15 cellular contexts compared by ENCODE assay signal in genomic region chrX:154348646-154349358, GRCh38. TPM values are rescaled to one million over a fixed set of nuclear protein-coding genes. Genes with fewer than 3 reads are reported as not detected.
DNase-seq lines count a peak whose midpoint lies in the region; ATAC-seq, FAIRE-seq and TF ChIP-seq lines count a peak whose summit lies in the region.
"Had no signal": no experiment of that assay in that cellular context is flagged by ENCODE, and none has a peak within 500 bp of the region (broad histone marks: within the 10 kb centered on the region; RNA-seq: fewer than 3 reads in every experiment).

No MANE protein-coding gene starts in this region.

- in situ Hi-C loops in K562 (cut with MboI) = no loop called here

- no peak for ATAC-seq in K562
- no peak for ATAC-seq in naive B cell (ENCODE audit: low read depth in 2 of 2)
- no peak for ATAC-seq in body of pancreas
- no peak for ATAC-seq in HG03280 (IDR thresholded peaks at IDR 0.05; ENCODE audit: unreplicated experiment)

- no peaks in the 10 kb centered on the region for H3K27me3 ChIP-seq in K562 (ENCODE audit: control insufficient read depth in 2 of 2, insufficient read depth in 2 of 2, low read length in 2 of 2)
- H3K27me3 ChIP-seq in stomach = no peaks in the 10 kb centered on the region
- no peaks in the 10 kb centered on the region for H3K27me3 ChIP-seq in body of pancreas

- H3K9me3 ChIP-seq in K562 (replicated peaks; ENCODE audit: control insufficient read depth, insufficient read depth, low read depth, low read length) (no peaks in the 10 kb centered on the region), stomach (no peaks in the 10 kb centered on the region), body of pancreas (no peaks in the 10 kb centered on the region)

- peaks cover 57% of the 10 kb centered on the region; the same call in 2 of the 3 replicates for H3K36me3 ChIP-seq in K562 (ENCODE audit: control insufficient read depth, insufficient read depth, low read length)
- H3K36me3 ChIP-seq in stomach = peaks cover 13 to 58% (median 56%) of the 10 kb centered on the region in 4 donors
- peaks cover 0 to under 1% of the 10 kb centered on the region in 2 donors for H3K36me3 ChIP-seq in body of pancreas (replicated peaks in 1 of 2; ENCODE audit: insufficient read depth in 1 of 2, low read depth in 2 of 2)

- H3K27ac ChIP-seq in K562 (ENCODE audit: extremely low read depth, low read depth, low read length) (no peak overlapping the region), stomach (peak overlapping the region in 1 of 5 donors; percentile 26), body of pancreas (no peak overlapping the region)

- no peak overlapping the region for H3K4me2 ChIP-seq in K562 (ENCODE audit: insufficient read depth, low read length)

- peak; percentile 9; the same call in 1 of the 2 replicates for TF ChIP-seq POLR2A in K562 (conservative IDR thresholded peaks at IDR 0.05)
- TF ChIP-seq POLR2A in stomach (IDR thresholded peaks at IDR 0.05) = no peak
- no peak for TF ChIP-seq POLR2A in body of pancreas (IDR thresholded peaks at IDR 0.05)

- no peaks in the 10 kb centered on the region for H3K9me1 ChIP-seq in K562 (ENCODE audit: control insufficient read depth, insufficient read depth, low read length)

- H3K9me3 Mint-ChIP-seq in CD14-positive monocyte = no peaks in the 10 kb centered on the region
- H3K9me3 Mint-ChIP-seq in naive B cell = no peaks in the 10 kb centered on the region

- CTCF ChIA-PET in K562 (lab: Yijun Ruan, JAX; ENCODE audit: low intra/inter-chr PET ratio) = no interaction called here

- POLR2A ChIA-PET in K562 (lab: Yijun Ruan, JAX) = interaction anchor here (0.5 to 1.4 kb wide), 9 partner anchors 9 to 678 kb away, joined by 3 to 5 read pairs (median 3); partner anchors contain the start of genes FUNDC2 and RPL10

- FAIRE-seq in G401.6 (lab: Jason Lieb, UNC) (peak; percentile 79), K562 (lab: Jason Lieb, UNC) (no peak)
- FAIRE-seq: astrocyte, GM18507 had no signal

- no peaks in the 10 kb centered on the region for H3K79me2 ChIP-seq in K562 (ENCODE audit: control insufficient read depth, insufficient read depth, low read length)

- H2AFZ ChIP-seq in K562 (ENCODE audit: low read depth, low read length) = no peak overlapping the region

- H3K27me3 Mint-ChIP-seq in CD14-positive monocyte (ENCODE audit: low read depth in 3 of 3) (peaks cover 0 to 2% (median 0%) of the 10 kb centered on the region in 3 donors), naive B cell (no peaks in the 10 kb centered on the region)

- 81% methylated on average over 5 of the region's 24 CpGs for whole genome bisulfite sequencing in K562 (ENCODE audit: insufficient coverage, low coverage, missing lambda C conversion rate)
- 76 to 94% (median 90%) methylated on average over 8 to 24 of the region's 24 CpGs for WGBS in stomach, 5 donors
- 93 to 97% methylated on average over 7 to 10 of the region's 24 CpGs for WGBS in body of pancreas, 2 donors

- no peak for TF ChIP-seq RAD21 in K562 (CRISPR knock-in tag; conservative IDR thresholded peaks at IDR 0.05 in 1 of 2, IDR thresholded peaks at IDR 0.05 in 1 of 2)

- DNase-seq in CD14-positive monocyte (ENCODE audit: low spot score) (peak; percentile 40), K562 (ENCODE audit: extremely low read depth in 1 of 4, low spot score in 3 of 4) (no peak), naive B cell (no peak), NCI-H524 treated with DMSO at 0.1 percent for 48 hours (lab: John Stamatoyannopoulos, UW) (no peak), stomach (no peak), body of pancreas (no peak)
- DNase-seq: NCI-H1105, NCI-H69 had no signal

- TSS peak; percentile 63 for BruUV-seq in K562 (replicated peaks; lab: Mats Ljungman, UMichigan)

- intact Hi-C loops in CD14-positive monocyte (cut with micrococcal nuclease) (no loop called here), K562 (cut with micrococcal nuclease) (no loop called here), stomach (cut with DNase I; ENCODE audit: low total_unique reads) (no loop called here), body of pancreas (cut with DNase I) (no loop called here)

- H3K4me3 ChIP-seq in K562 (no peak overlapping the region), stomach (no peak overlapping the region), body of pancreas (no peak overlapping the region)
- H3K4me3 ChIP-seq: skin epidermis had no signal

- H3K4me1 Mint-ChIP-seq in CD14-positive monocyte = peaks cover 21% of the 10 kb centered on the region
- peaks cover 16 to 31% (median 22%) of the 10 kb centered on the region in 3 donors for H3K4me1 Mint-ChIP-seq in naive B cell

- H4K20me1 ChIP-seq in K562 (replicated peaks; ENCODE audit: control insufficient read depth, insufficient read depth, low read length) = peaks cover 13% of the 10 kb centered on the region

- H3K36me3 Mint-ChIP-seq in CD14-positive monocyte = peaks cover 35 to 50% of the 10 kb centered on the region in 2 donors
- H3K36me3 Mint-ChIP-seq in naive B cell = no peaks in the 10 kb centered on the region

- no peak overlapping the region for H3K4me3 Mint-ChIP-seq in CD14-positive monocyte
- H3K4me3 Mint-ChIP-seq in naive B cell = no peak overlapping the region

- TF ChIP-seq EP300 in K562 (IDR thresholded peaks at IDR 0.05; ENCODE audit: low read length) (no peak), stomach (IDR thresholded peaks at IDR 0.05) (no peak)

- H3K9ac ChIP-seq in K562 (ENCODE audit: insufficient read depth in 1 of 2, low read depth in 2 of 2, low read length in 2 of 2) = no peak overlapping the region

- TF ChIP-seq CTCF in CD14-positive monocyte (IDR thresholded peaks at IDR 0.05) = no peak
- TF ChIP-seq CTCF in K562 (IDR thresholded peaks at IDR 0.05 in 2 of 3, conservative IDR thresholded peaks at IDR 0.05 in 1 of 3; ENCODE audit: insufficient read depth in 2 of 3, low read depth in 1 of 3, low read length in 3 of 3) = no peak
- TF ChIP-seq CTCF in stomach (IDR thresholded peaks at IDR 0.05) = no peak
- no peak for TF ChIP-seq CTCF in body of pancreas (IDR thresholded peaks at IDR 0.05)

- peak overlapping the region in 5 of 7 donors; percentile 64 to 95 (median 90) for H3K27ac Mint-ChIP-seq in CD14-positive monocyte
- peak overlapping the region in 4 of 6 donors; percentile 36 to 69 (median 52) for H3K27ac Mint-ChIP-seq in naive B cell

- peaks cover 3 to 50% of the 10 kb centered on the region in 2 experiments; a peak in 3 of 5 replicates for H3K4me1 ChIP-seq in K562 (replicated peaks in 1 of 2; ENCODE audit: control insufficient read depth in 2 of 2, insufficient read depth in 2 of 2, low read length in 2 of 2)
- peaks cover 0 to 18% (median 5%) of the 10 kb centered on the region in 4 donors for H3K4me1 ChIP-seq in stomach
- H3K4me1 ChIP-seq in body of pancreas = no peaks in the 10 kb centered on the region

RNA-seq across cellular contexts. Expression of gene FLNA, which starts 25.6 kb away (rescaled TPM):
- polyA plus RNA-seq in CD14-positive monocyte (100 to 1,000 TPM; 111 to 219 TPM), K562 (2011; rRNA removed) (86.6 and 165 TPM in 2 replicates), K562 (2014; fragmentation: Illumina TruSeq; extraction: Trizol) (329 and 438 TPM in 2 replicates), K562 (2014; fragmentation: Nextera tagmentation; extraction: Ambion mirVana) (1 to 10 TPM; 6.2 to 6.8 TPM), K562 (2014; rRNA removed) (226 and 245 TPM in 2 replicates), naive B cell (ENCODE audit: low read depth in 6 of 6) (100 to 1,000 TPM in 2 of 6 donors, 10 to 100 TPM in 4; 39.6 to 269 (median 78.3) TPM), stomach (1,000 to 10,000 TPM in 1 of 3 donors, 100 to 1,000 TPM in 1, 10 to 100 TPM in 1; 89.2 to 1,461 (median 171) TPM)
- 432 and 1,364 TPM in 2 replicates for total RNA-seq in K562 (2011; cell fraction: chromatin; rRNA removed; ENCODE audit: low replicate concordance)
- total RNA-seq in K562 (2011; cell fraction: nucleolus; rRNA removed) = 816 and 818 TPM in 2 replicates
- 362 and 459 TPM in 2 replicates for total RNA-seq in K562 (2011; cell fraction: nucleoplasm; rRNA removed)
- total RNA-seq in K562 (2014; rRNA removed) (554 and 803 TPM in 2 replicates), K562 (2014; rRNA removed; fragmentation: Illumina TruSeq; extraction: Trizol) (72.2 and 110 TPM in 2 replicates), K562 (2015; rRNA removed; fragmentation: Illumina TruSeq; extraction: Trizol) (135 and 162 TPM in 2 replicates), K562 (2021) (672 and 735 TPM in 2 replicates), stomach (1,000 to 10,000 TPM in 4 of 5 donors, 100 to 1,000 TPM in 1; 638 to 3,511 (median 2,572) TPM), body of pancreas (100 to 1,000 TPM; 230 to 308 TPM)
- 122 and 183 TPM in 2 replicates for polyA plus RNA-seq in K562 (2011; cell fraction: cytosol; rRNA removed)
- polyA plus RNA-seq in K562 (2011; cell fraction: nucleus; rRNA removed) = 624 and 751 TPM in 2 replicates
- polyA plus RNA-seq in K562 (2012) = 392 and 593 TPM in 2 replicates
- polyA minus RNA-seq in K562 (2011; rRNA and poly(A)+ RNA removed) = 249 and 291 TPM in 2 replicates
- 522 and 767 TPM in 2 replicates for polyA minus RNA-seq in K562 (2011; cell fraction: cytosol; rRNA and poly(A)+ RNA removed)
- 248 and 324 TPM in 2 replicates for polyA minus RNA-seq in K562 (2011; cell fraction: nucleus; rRNA and poly(A)+ RNA removed)

RNA-seq across cellular contexts. Expression of gene EMD, which starts 30.3 kb away (rescaled TPM):
- polyA plus RNA-seq in CD14-positive monocyte (10 to 100 TPM; 14.0 to 17.6 TPM), K562 (2011; rRNA removed) (77.4 and 81.2 TPM in 2 replicates), K562 (2014; fragmentation: Illumina TruSeq; extraction: Trizol) (177 and 206 TPM in 2 replicates), K562 (2014; fragmentation: Nextera tagmentation; extraction: Ambion mirVana) (1 to 10 TPM; 2.3 to 3.1 TPM), K562 (2014; rRNA removed) (86.7 and 110 TPM in 2 replicates), naive B cell (ENCODE audit: low read depth in 6 of 6) (10 to 100 TPM; 25.0 to 29.6 (median 27.2) TPM), stomach (100 to 1,000 TPM in 1 of 3 donors, 10 to 100 TPM in 2; 62.9 to 135 (median 97.8) TPM)
- total RNA-seq in K562 (2011; cell fraction: chromatin; rRNA removed; ENCODE audit: low replicate concordance) = 41.8 and 93.2 TPM in 2 replicates
- 88.9 and 97.4 TPM in 2 replicates for total RNA-seq in K562 (2011; cell fraction: nucleolus; rRNA removed)
- 70.5 and 73.6 TPM in 2 replicates for total RNA-seq in K562 (2011; cell fraction: nucleoplasm; rRNA removed)
- total RNA-seq in K562 (2014; rRNA removed) (32.9 and 36.2 TPM in 2 replicates), K562 (2014; rRNA removed; fragmentation: Illumina TruSeq; extraction: Trizol) (37.5 and 38.3 TPM in 2 replicates), K562 (2015; rRNA removed; fragmentation: Illumina TruSeq; extraction: Trizol) (61.9 and 67.8 TPM in 2 replicates), K562 (2021) (124 and 135 TPM in 2 replicates), stomach (100 to 1,000 TPM in 1 of 5 donors, 10 to 100 TPM in 4; 24.2 to 117 (median 38.5) TPM), body of pancreas (10 to 100 TPM; 23.6 to 28.3 TPM)
- polyA plus RNA-seq in K562 (2011; cell fraction: cytosol; rRNA removed) = 100.0 and 121 TPM in 2 replicates
- polyA plus RNA-seq in K562 (2011; cell fraction: nucleus; rRNA removed) = 238 and 242 TPM in 2 replicates
- polyA plus RNA-seq in K562 (2012) = 125 and 134 TPM in 2 replicates
- polyA minus RNA-seq in K562 (2011; rRNA and poly(A)+ RNA removed) = 24.0 and 43.3 TPM in 2 replicates
- polyA minus RNA-seq in K562 (2011; cell fraction: cytosol; rRNA and poly(A)+ RNA removed) = 51.3 and 57.9 TPM in 2 replicates
- 28.5 and 40.8 TPM in 2 replicates for polyA minus RNA-seq in K562 (2011; cell fraction: nucleus; rRNA and poly(A)+ RNA removed)

RNA-seq across cellular contexts. Expression of gene RPL10, which starts 49.4 kb away (rescaled TPM):
- polyA plus RNA-seq in CD14-positive monocyte (1,000 to 10,000 TPM; 1,536 to 1,724 TPM), K562 (2011; rRNA removed) (5,297 and 6,545 TPM in 2 replicates), K562 (2014; fragmentation: Illumina TruSeq; extraction: Trizol) (6,119 and 7,432 TPM in 2 replicates), K562 (2014; fragmentation: Nextera tagmentation; extraction: Ambion mirVana) (1,000 to 10,000 TPM; 5,014 to 7,600 TPM), K562 (2014; rRNA removed) (6,193 and 7,323 TPM in 2 replicates), naive B cell (ENCODE audit: low read depth in 6 of 6) (1,000 to 10,000 TPM; 3,636 to 5,147 (median 4,635) TPM), stomach (1,000 to 10,000 TPM; 5,802 to 8,616 (median 6,179) TPM)
- total RNA-seq in K562 (2011; cell fraction: chromatin; rRNA removed; ENCODE audit: low replicate concordance) = 652 and 1,355 TPM in 2 replicates
- 1,356 and 1,561 TPM in 2 replicates for total RNA-seq in K562 (2011; cell fraction: nucleolus; rRNA removed)
- total RNA-seq in K562 (2011; cell fraction: nucleoplasm; rRNA removed) = 1,670 and 2,786 TPM in 2 replicates
- total RNA-seq in K562 (2014; rRNA removed) (4,111 and 4,705 TPM in 2 replicates), K562 (2014; rRNA removed; fragmentation: Illumina TruSeq; extraction: Trizol) (3,682 and 4,010 TPM in 2 replicates), K562 (2015; rRNA removed; fragmentation: Illumina TruSeq; extraction: Trizol) (3,735 and 3,774 TPM in 2 replicates), K562 (2021) (4,299 and 4,408 TPM in 2 replicates), stomach (1,000 to 10,000 TPM in 4 of 5 donors, 100 to 1,000 TPM in 1; 783 to 3,421 (median 2,020) TPM), body of pancreas (1,000 to 10,000 TPM; 1,426 to 2,757 TPM)
- polyA plus RNA-seq in K562 (2011; cell fraction: cytosol; rRNA removed) = 7,052 and 10,074 TPM in 2 replicates
- polyA plus RNA-seq in K562 (2011; cell fraction: nucleus; rRNA removed) = 3,562 and 5,028 TPM in 2 replicates
- 5,208 and 8,851 TPM in 2 replicates for polyA plus RNA-seq in K562 (2012)
- 1,451 and 1,523 TPM in 2 replicates for polyA minus RNA-seq in K562 (2011; rRNA and poly(A)+ RNA removed)
- 1,578 and 1,804 TPM in 2 replicates for polyA minus RNA-seq in K562 (2011; cell fraction: cytosol; rRNA and poly(A)+ RNA removed)
- 368 and 622 TPM in 2 replicates for polyA minus RNA-seq in K562 (2011; cell fraction: nucleus; rRNA and poly(A)+ RNA removed)

RNA-seq across cellular contexts. Expression of gene TKTL1, which starts 53.2 kb away (rescaled TPM):
- polyA plus RNA-seq in CD14-positive monocyte (under 1 TPM; 0.20 to 0.60 TPM), K562 (2011; rRNA removed) (0.18 and 0.64 TPM in 2 replicates), K562 (2014; fragmentation: Illumina TruSeq; extraction: Trizol) (0.51 and 0.71 TPM in 2 replicates), K562 (2014; fragmentation: Nextera tagmentation; extraction: Ambion mirVana) (under 1 TPM; 0.18 to 0.71 TPM), K562 (2014; rRNA removed) (0.38 and 0.62 TPM in 2 replicates), naive B cell (ENCODE audit: low read depth in 6 of 6) (under 1 TPM in 5 of 6 donors, not detected in 1; 0.27 to 0.57 (median 0.38) TPM), stomach (not detected)
- not detected in 2 replicates for total RNA-seq in K562 (2011; cell fraction: chromatin; rRNA removed; ENCODE audit: low replicate concordance)
- not detected in 2 replicates for total RNA-seq in K562 (2011; cell fraction: nucleolus; rRNA removed)
- total RNA-seq in K562 (2011; cell fraction: nucleoplasm; rRNA removed) = 0.66 TPM in 1 of 2 replicates, not detected in the other
- total RNA-seq in K562 (2014; rRNA removed) (0.54 and 0.61 TPM in 2 replicates), K562 (2014; rRNA removed; fragmentation: Illumina TruSeq; extraction: Trizol) (0.29 and 0.44 TPM in 2 replicates), K562 (2015; rRNA removed; fragmentation: Illumina TruSeq; extraction: Trizol) (0.19 and 0.29 TPM in 2 replicates), K562 (2021) (0.35 and 0.51 TPM in 2 replicates), stomach (not detected), body of pancreas (not detected)
- polyA plus RNA-seq in K562 (2011; cell fraction: cytosol; rRNA removed) = 0.37 and 0.66 TPM in 2 replicates
- 0.10 and 0.21 TPM in 2 replicates for polyA plus RNA-seq in K562 (2011; cell fraction: nucleus; rRNA removed)
- polyA plus RNA-seq in K562 (2012) = 0.52 and 2.2 TPM in 2 replicates
- polyA minus RNA-seq in K562 (2011; rRNA and poly(A)+ RNA removed) = 0.14 and 0.45 TPM in 2 replicates
- not detected in 2 replicates for polyA minus RNA-seq in K562 (2011; cell fraction: cytosol; rRNA and poly(A)+ RNA removed)
- 0.67 TPM in 1 of 2 replicates, not detected in the other for polyA minus RNA-seq in K562 (2011; cell fraction: nucleus; rRNA and poly(A)+ RNA removed)
- total RNA-seq: astrocyte, mucosa of gallbladder had no signal

RNA-seq across cellular contexts. Expression of gene TEX28, which starts 53.9 kb away (rescaled TPM):
- polyA plus RNA-seq in CD14-positive monocyte (not detected), K562 (2011; rRNA removed) (not detected in 2 replicates), K562 (2014; fragmentation: Illumina TruSeq; extraction: Trizol) (not detected in 2 replicates), K562 (2014; fragmentation: Nextera tagmentation; extraction: Ambion mirVana) (not detected), K562 (2014; rRNA removed) (not detected in 2 replicates), naive B cell (ENCODE audit: low read depth in 6 of 6) (not detected), stomach (not detected)
- total RNA-seq in K562 (2011; cell fraction: chromatin; rRNA removed; ENCODE audit: low replicate concordance) = not detected in 2 replicates
- total RNA-seq in K562 (2011; cell fraction: nucleolus; rRNA removed) = not detected in 2 replicates
- total RNA-seq in K562 (2011; cell fraction: nucleoplasm; rRNA removed) = not detected in 2 replicates
- total RNA-seq in K562 (2014; rRNA removed) (0.08 TPM in 1 of 2 replicates, not detected in the other), K562 (2014; rRNA removed; fragmentation: Illumina TruSeq; extraction: Trizol) (not detected in 2 replicates), K562 (2015; rRNA removed; fragmentation: Illumina TruSeq; extraction: Trizol) (not detected in 2 replicates), K562 (2021) (not detected in 2 replicates), stomach (not detected), body of pancreas (not detected)
- not detected in 2 replicates for polyA plus RNA-seq in K562 (2011; cell fraction: cytosol; rRNA removed)
- polyA plus RNA-seq in K562 (2011; cell fraction: nucleus; rRNA removed) = not detected in 2 replicates
- not detected in 2 replicates for polyA plus RNA-seq in K562 (2012)
- not detected in 2 replicates for polyA minus RNA-seq in K562 (2011; rRNA and poly(A)+ RNA removed)
- not detected in 2 replicates for polyA minus RNA-seq in K562 (2011; cell fraction: cytosol; rRNA and poly(A)+ RNA removed)
- not detected in 2 replicates for polyA minus RNA-seq in K562 (2011; cell fraction: nucleus; rRNA and poly(A)+ RNA removed)
- total RNA-seq: activated CD8-positive, alpha-beta memory T cell treated with anti-CD3 and anti-CD28 coated beads for 36 hours; astrocyte; mucosa of gallbladder had no signal
